ENCODE assay signal across 8 cellular contexts in genomic region chr3:186807231-186807630, GRCh38. TPM values are rescaled to one million over a fixed set of nuclear protein-coding genes. Genes with fewer than 3 reads are reported as not detected.
DNase-seq lines count a peak whose midpoint lies in the region; ATAC-seq and TF ChIP-seq lines count a peak whose summit lies in the region.

No MANE protein-coding gene starts in this region.

- no peak for DNase-seq in MG63
- DNase-seq in central memory CD8-positive, alpha-beta T cell (ENCODE audit: low spot score in 2 of 2), result no peak
- DNase-seq in NCI-H1436 treated with DMSO at 0.1 percent for 48 hours (lab: John Stamatoyannopoulos, UW), result no peak
- DNase-seq in SHP77 (lab: John Stamatoyannopoulos, UW), result no peak
- DNase-seq in sigmoid colon, result no peak

- H3K4me2 ChIP-seq in DOHH2 (ENCODE audit: low read length), result peak overlapping the region; percentile 86

- H3K4me3 ChIP-seq in DOHH2 (ENCODE audit: low read length), result peak overlapping the region; percentile 83
- peak overlapping the region; percentile 86 for H3K4me3 ChIP-seq in MG63
- peak overlapping the region in 1 of 4 donors; percentile 65 for H3K4me3 ChIP-seq in sigmoid colon

- H3K27me3 ChIP-seq in DOHH2 (ENCODE audit: control insufficient read depth, low read length) (no peaks in the 10 kb centered on the region), MG63 (no peaks in the 10 kb centered on the region), sigmoid colon (no peaks in the 10 kb centered on the region)

- 0 out of 2 replicates have a peak, but pooled peaks cover 6% of the 10 kb centered on the region for H3F3A ChIP-seq in DOHH2 (ENCODE audit: control insufficient read depth, insufficient read depth)

- peaks cover 51% of the 10 kb centered on the region for H3K79me2 ChIP-seq in DOHH2 (ENCODE audit: control insufficient read depth, low read length)

- H3K4me1 ChIP-seq in DOHH2 (ENCODE audit: control insufficient read depth, low read length), result peaks cover 26% of the 10 kb centered on the region
- H3K4me1 ChIP-seq in sigmoid colon, result peaks cover 0 to 17% (median 13%) of the 10 kb centered on the region in 4 donors

- TF ChIP-seq CTCF in DOHH2 (IDR thresholded peaks at IDR 0.05; ENCODE audit: low read depth, low read length, poor library complexity, severe bottlenecking), result no peak
- TF ChIP-seq CTCF in nephron (IDR thresholded peaks at IDR 0.05; ENCODE audit: unreplicated experiment in 3 of 3), result no peak
- no peak for TF ChIP-seq CTCF in sigmoid colon (IDR thresholded peaks at IDR 0.05)

- peak; percentile 54 for ATAC-seq in central memory CD8-positive, alpha-beta T cell (replicated peaks; ENCODE audit: extremely low read depth, poor library complexity, severe bottlenecking)
- ATAC-seq in GM18520 (IDR thresholded peaks at IDR 0.05; ENCODE audit: unreplicated experiment), result no peak

- H3K9me3 ChIP-seq in DOHH2 (ENCODE audit: control insufficient read depth, insufficient read depth, low read length) (no peaks in the 10 kb centered on the region), MG63 (no peaks in the 10 kb centered on the region), sigmoid colon (no peaks in the 10 kb centered on the region)

- peak overlapping the region; percentile 86 for H3K4me3 Mint-ChIP-seq in central memory CD8-positive, alpha-beta T cell
- peak overlapping the region; percentile 93 to 97 (median 96) for H3K4me3 Mint-ChIP-seq in nephron

- H3K36me3 Mint-ChIP-seq in central memory CD8-positive, alpha-beta T cell (ENCODE audit: insufficient read depth), result peaks cover 14% of the 10 kb centered on the region
- peaks cover 9% of the 10 kb centered on the region for H3K36me3 Mint-ChIP-seq in nephron (ENCODE audit: low read depth)

- peak overlapping the region; percentile 64 for H3K27ac ChIP-seq in DOHH2 (ENCODE audit: low read depth, low read length)
- H3K27ac ChIP-seq in sigmoid colon, result peak overlapping the region in 2 of 4 donors; percentile 83 to 92

- intact Hi-C loops in sigmoid colon (cut with DNase I), result loop anchor here (2.0 kb wide), 1 partner anchor 20 kb away; no protein-coding TSS in a partner anchor

- no peaks in the 10 kb centered on the region for H4K20me1 ChIP-seq in DOHH2 (ENCODE audit: control insufficient read depth, insufficient read depth, low read depth, low read length)

- H3K27ac Mint-ChIP-seq in central memory CD8-positive, alpha-beta T cell (ENCODE audit: low read depth), result peak overlapping the region; percentile 89
- peak overlapping the region; percentile 77 to 91 (median 87) for H3K27ac Mint-ChIP-seq in nephron

- H3K9me3 Mint-ChIP-seq in central memory CD8-positive, alpha-beta T cell, result no peaks in the 10 kb centered on the region
- H3K9me3 Mint-ChIP-seq in nephron, result no peaks in the 10 kb centered on the region

- peaks cover 9% of the 10 kb centered on the region for H3K4me1 Mint-ChIP-seq in central memory CD8-positive, alpha-beta T cell
- H3K4me1 Mint-ChIP-seq in nephron, result peaks cover 6% of the 10 kb centered on the region

- 24 to 36% methylated on average over 5 of the region's 5 CpGs for WGBS in sigmoid colon, 2 donors

- H3K27me3 Mint-ChIP-seq in central memory CD8-positive, alpha-beta T cell, result no peaks in the 10 kb centered on the region
- peaks cover 4% of the 10 kb centered on the region for H3K27me3 Mint-ChIP-seq in nephron (ENCODE audit: low read depth)

- TF ChIP-seq POLR2A in sigmoid colon (IDR thresholded peaks at IDR 0.05), result no peak

- TF ChIP-seq EP300 in sigmoid colon (IDR thresholded peaks at IDR 0.05), result no peak

- H3K9me2 ChIP-seq in DOHH2 (replicated peaks; ENCODE audit: control insufficient read depth, low read length), result no peaks in the 10 kb centered on the region

- H3K36me3 ChIP-seq in DOHH2 (ENCODE audit: control insufficient read depth, low read length) (peaks cover 40% of the 10 kb centered on the region), MG63 (peaks cover 29% of the 10 kb centered on the region), sigmoid colon (peaks cover 0 to 13% (median 0%) of the 10 kb centered on the region in 4 donors)

RNA-seq across cellular contexts. Expression of gene RFC4, which starts 0.9 kb away (rescaled TPM):
- total RNA-seq in MG63 (2014; rRNA removed; shearing (Covaris generic); ENCODE audit: low replicate concordance), result 51.6 and 65.3 TPM in 2 replicates
- total RNA-seq in sigmoid colon, result 10 to 100 TPM in 3 of 4 donors, 1 to 10 TPM in 1; 8.7 to 26.6 (median 18.5) TPM
- 10 to 100 TPM; 13.9 to 30.3 (median 14.4) TPM for polyA plus RNA-seq in sigmoid colon

RNA-seq across cellular contexts. Expression of gene EIF4A2, which starts 23.9 kb away (rescaled TPM):
- total RNA-seq in MG63 (2014; rRNA removed; shearing (Covaris generic); ENCODE audit: low replicate concordance), result 340 and 530 TPM in 2 replicates
- 1,000 to 10,000 TPM in 1 of 4 donors, 100 to 1,000 TPM in 3; 632 to 1,010 (median 767) TPM for total RNA-seq in sigmoid colon
- polyA plus RNA-seq in sigmoid colon, result 100 to 1,000 TPM; 305 to 428 (median 372) TPM

RNA-seq across cellular contexts. Expression of gene ADIPOQ, which starts 35.3 kb away (rescaled TPM):
- not detected in 2 replicates for total RNA-seq in MG63 (2014; rRNA removed; shearing (Covaris generic); ENCODE audit: low replicate concordance)
- 10 to 100 TPM in 1 of 4 donors, under 1 TPM in 3; 0.54 to 53.5 (median 0.83) TPM for total RNA-seq in sigmoid colon
- polyA plus RNA-seq in sigmoid colon, result 10 to 100 TPM in 1 of 3 donors, 1 to 10 TPM in 1, not detected in 1; 1.8 to 25.3 TPM
